ENCODE assay signal across 1 cellular context in genomic region chr15:74889882-74890768, GRCh38.
TF ChIP-seq lines count a peak whose summit lies in the region.

A gene with protein sequence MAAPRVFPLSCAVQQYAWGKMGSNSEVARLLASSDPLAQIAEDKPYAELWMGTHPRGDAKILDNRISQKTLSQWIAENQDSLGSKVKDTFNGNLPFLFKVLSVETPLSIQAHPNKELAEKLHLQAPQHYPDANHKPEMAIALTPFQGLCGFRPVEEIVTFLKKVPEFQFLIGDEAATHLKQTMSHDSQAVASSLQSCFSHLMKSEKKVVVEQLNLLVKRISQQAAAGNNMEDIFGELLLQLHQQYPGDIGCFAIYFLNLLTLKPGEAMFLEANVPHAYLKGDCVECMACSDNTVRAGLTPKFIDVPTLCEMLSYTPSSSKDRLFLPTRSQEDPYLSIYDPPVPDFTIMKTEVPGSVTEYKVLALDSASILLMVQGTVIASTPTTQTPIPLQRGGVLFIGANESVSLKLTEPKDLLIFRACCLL (plus strand): TSS chr15:74890042. CDS start chr15:74890074, 32 bp downstream.

TF ChIP-seq in K562, 482 proteins besides CTCF, POLR2A, EP300 and RAD21 (continued from another document and continues in another):
- TF ChIP-seq, protein P1, sequence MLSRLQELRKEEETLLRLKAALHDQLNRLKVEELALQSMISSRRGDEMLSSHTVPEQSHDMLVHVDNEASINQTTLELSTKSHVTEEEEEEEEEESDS (CRISPR knock-in tag; IDR thresholded peaks at IDR 0.05), result no peak
- TF ChIP-seq TEAD4 (IDR thresholded peaks at IDR 0.05; ENCODE audit: low read length) (no peak), TEAD4 (CRISPR knock-in tag; IDR thresholded peaks at IDR 0.05; ENCODE audit: borderline replicate concordance) (no peak), ZBTB5 (IDR thresholded peaks at IDR 0.05) (no peak), MXI1 (IDR thresholded peaks at IDR 0.05; ENCODE audit: low read depth, low read length) (0 out of 2 replicates have a peak, but pooled peaks have one; percentile 30), NR2F6 (CRISPR knock-in tag; IDR thresholded peaks at IDR 0.05) (no peak), LCOR (CRISPR knock-in tag; IDR thresholded peaks at IDR 0.05) (no peak), TRIM28 (IDR thresholded peaks at IDR 0.05) (no peak), SREBF2 (CRISPR knock-in tag; IDR thresholded peaks at IDR 0.05) (no peak), ZNF3 (CRISPR knock-in tag; IDR thresholded peaks at IDR 0.05) (no peak), CAMTA2 (CRISPR knock-in tag; conservative IDR thresholded peaks at IDR 0.05) (no peak), PHTF2 (CRISPR knock-in tag; IDR thresholded peaks at IDR 0.05) (no peak), PYGO2 (tag; IDR thresholded peaks at IDR 0.05) (no peak), STAT6 (CRISPR knock-in tag; IDR thresholded peaks at IDR 0.05) (no peak), RBM39 (optimal IDR thresholded peaks at IDR 0.05; ENCODE audit: low read depth, low read length) (no peak), ZNF274 (IDR thresholded peaks at IDR 0.05; ENCODE audit: borderline replicate concordance, low read depth, low read length) (no peak), E2F5 (CRISPR knock-in tag; IDR thresholded peaks at IDR 0.05) (no peak), ZZZ3 (IDR thresholded peaks at IDR 0.05) (no peak), MTA3 (IDR thresholded peaks at IDR 0.05; ENCODE audit: borderline replicate concordance) (no peak), BCL6 (CRISPR knock-in tag; IDR thresholded peaks at IDR 0.05) (no peak), MAFG (tag; conservative IDR thresholded peaks at IDR 0.05) (no peak), CBFA2T2 (conservative IDR thresholded peaks at IDR 0.05) (no peak), E2F8 (IDR thresholded peaks at IDR 0.05; ENCODE audit: low read depth, partially characterized antibody) (no peak), ETS2 (tag; IDR thresholded peaks at IDR 0.05; ENCODE audit: borderline replicate concordance, poor library complexity, severe bottlenecking) (no peak), BRCA1 (IDR thresholded peaks at IDR 0.05) (no peak), BRCA1 (CRISPR knock-in tag; IDR thresholded peaks at IDR 0.05) (no peak), DNMT1 (IDR thresholded peaks at IDR 0.05) (no peak), CHD2 (IDR thresholded peaks at IDR 0.05; ENCODE audit: low read depth, low read length) (no peak), THRB (CRISPR knock-in tag; conservative IDR thresholded peaks at IDR 0.05) (no peak), SIN3B (IDR thresholded peaks at IDR 0.05; ENCODE audit: low read depth) (no peak), KLF10 (CRISPR knock-in tag; IDR thresholded peaks at IDR 0.05) (no peak), NCOA1 (IDR thresholded peaks at IDR 0.05; ENCODE audit: low read depth) (no peak), ZNF79 (CRISPR knock-in tag; IDR thresholded peaks at IDR 0.05; ENCODE audit: low read depth) (no peak), NR4A1 (CRISPR knock-in tag; IDR thresholded peaks at IDR 0.05) (no peak), NR4A1 (tag; IDR thresholded peaks at IDR 0.05) (no peak), NCOA4 (IDR thresholded peaks at IDR 0.05; ENCODE audit: partially characterized antibody) (no peak), KDM4B (IDR thresholded peaks at IDR 0.05; ENCODE audit: borderline replicate concordance in 2 of 2, low read depth in 1 of 2) (no peak)
- TF ChIP-seq, protein P2, sequence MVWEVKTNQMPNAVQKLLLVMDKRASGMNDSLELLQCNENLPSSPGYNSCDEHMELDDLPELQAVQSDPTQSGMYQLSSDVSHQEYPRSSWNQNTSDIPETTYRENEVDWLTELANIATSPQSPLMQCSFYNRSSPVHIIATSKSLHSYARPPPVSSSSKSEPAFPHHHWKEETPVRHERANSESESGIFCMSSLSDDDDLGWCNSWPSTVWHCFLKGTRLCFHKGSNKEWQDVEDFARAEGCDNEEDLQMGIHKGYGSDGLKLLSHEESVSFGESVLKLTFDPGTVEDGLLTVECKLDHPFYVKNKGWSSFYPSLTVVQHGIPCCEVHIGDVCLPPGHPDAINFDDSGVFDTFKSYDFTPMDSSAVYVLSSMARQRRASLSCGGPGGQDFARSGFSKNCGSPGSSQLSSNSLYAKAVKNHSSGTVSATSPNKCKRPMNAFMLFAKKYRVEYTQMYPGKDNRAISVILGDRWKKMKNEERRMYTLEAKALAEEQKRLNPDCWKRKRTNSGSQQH (CRISPR knock-in tag; IDR thresholded peaks at IDR 0.05), result no peak
- TF ChIP-seq, protein P3, sequence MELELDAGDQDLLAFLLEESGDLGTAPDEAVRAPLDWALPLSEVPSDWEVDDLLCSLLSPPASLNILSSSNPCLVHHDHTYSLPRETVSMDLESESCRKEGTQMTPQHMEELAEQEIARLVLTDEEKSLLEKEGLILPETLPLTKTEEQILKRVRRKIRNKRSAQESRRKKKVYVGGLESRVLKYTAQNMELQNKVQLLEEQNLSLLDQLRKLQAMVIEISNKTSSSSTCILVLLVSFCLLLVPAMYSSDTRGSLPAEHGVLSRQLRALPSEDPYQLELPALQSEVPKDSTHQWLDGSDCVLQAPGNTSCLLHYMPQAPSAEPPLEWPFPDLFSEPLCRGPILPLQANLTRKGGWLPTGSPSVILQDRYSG (tag; conservative IDR thresholded peaks at IDR 0.05; ENCODE audit: low read depth), result no peak
- TF ChIP-seq, protein P4, sequence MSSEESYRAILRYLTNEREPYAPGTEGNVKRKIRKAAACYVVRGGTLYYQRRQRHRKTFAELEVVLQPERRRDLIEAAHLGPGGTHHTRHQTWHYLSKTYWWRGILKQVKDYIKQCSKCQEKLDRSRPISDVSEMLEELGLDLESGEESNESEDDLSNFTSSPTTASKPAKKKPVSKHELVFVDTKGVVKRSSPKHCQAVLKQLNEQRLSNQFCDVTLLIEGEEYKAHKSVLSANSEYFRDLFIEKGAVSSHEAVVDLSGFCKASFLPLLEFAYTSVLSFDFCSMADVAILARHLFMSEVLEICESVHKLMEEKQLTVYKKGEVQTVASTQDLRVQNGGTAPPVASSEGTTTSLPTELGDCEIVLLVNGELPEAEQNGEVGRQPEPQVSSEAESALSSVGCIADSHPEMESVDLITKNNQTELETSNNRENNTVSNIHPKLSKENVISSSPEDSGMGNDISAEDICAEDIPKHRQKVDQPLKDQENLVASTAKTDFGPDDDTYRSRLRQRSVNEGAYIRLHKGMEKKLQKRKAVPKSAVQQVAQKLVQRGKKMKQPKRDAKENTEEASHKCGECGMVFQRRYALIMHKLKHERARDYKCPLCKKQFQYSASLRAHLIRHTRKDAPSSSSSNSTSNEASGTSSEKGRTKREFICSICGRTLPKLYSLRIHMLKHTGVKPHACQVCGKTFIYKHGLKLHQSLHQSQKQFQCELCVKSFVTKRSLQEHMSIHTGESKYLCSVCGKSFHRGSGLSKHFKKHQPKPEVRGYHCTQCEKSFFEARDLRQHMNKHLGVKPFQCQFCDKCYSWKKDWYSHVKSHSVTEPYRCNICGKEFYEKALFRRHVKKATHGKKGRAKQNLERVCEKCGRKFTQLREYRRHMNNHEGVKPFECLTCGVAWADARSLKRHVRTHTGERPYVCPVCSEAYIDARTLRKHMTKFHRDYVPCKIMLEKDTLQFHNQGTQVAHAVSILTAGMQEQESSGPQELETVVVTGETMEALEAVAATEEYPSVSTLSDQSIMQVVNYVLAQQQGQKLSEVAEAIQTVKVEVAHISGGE (CRISPR knock-in tag; IDR thresholded peaks at IDR 0.05), result 0 out of 6 replicates have a peak, but pooled peaks of 1 of the 3 experiments have one; percentile 50
- TF ChIP-seq, protein P5, sequence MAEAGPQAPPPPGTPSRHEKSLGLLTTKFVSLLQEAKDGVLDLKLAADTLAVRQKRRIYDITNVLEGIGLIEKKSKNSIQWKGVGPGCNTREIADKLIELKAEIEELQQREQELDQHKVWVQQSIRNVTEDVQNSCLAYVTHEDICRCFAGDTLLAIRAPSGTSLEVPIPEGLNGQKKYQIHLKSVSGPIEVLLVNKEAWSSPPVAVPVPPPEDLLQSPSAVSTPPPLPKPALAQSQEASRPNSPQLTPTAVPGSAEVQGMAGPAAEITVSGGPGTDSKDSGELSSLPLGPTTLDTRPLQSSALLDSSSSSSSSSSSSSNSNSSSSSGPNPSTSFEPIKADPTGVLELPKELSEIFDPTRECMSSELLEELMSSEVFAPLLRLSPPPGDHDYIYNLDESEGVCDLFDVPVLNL (CRISPR knock-in tag; IDR thresholded peaks at IDR 0.05; ENCODE audit: low read depth), result no peak
- TF ChIP-seq, protein P6, sequence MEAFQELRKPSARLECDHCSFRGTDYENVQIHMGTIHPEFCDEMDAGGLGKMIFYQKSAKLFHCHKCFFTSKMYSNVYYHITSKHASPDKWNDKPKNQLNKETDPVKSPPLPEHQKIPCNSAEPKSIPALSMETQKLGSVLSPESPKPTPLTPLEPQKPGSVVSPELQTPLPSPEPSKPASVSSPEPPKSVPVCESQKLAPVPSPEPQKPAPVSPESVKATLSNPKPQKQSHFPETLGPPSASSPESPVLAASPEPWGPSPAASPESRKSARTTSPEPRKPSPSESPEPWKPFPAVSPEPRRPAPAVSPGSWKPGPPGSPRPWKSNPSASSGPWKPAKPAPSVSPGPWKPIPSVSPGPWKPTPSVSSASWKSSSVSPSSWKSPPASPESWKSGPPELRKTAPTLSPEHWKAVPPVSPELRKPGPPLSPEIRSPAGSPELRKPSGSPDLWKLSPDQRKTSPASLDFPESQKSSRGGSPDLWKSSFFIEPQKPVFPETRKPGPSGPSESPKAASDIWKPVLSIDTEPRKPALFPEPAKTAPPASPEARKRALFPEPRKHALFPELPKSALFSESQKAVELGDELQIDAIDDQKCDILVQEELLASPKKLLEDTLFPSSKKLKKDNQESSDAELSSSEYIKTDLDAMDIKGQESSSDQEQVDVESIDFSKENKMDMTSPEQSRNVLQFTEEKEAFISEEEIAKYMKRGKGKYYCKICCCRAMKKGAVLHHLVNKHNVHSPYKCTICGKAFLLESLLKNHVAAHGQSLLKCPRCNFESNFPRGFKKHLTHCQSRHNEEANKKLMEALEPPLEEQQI (IDR thresholded peaks at IDR 0.05), result no peak
